Comparison of ENCODE assay signal across 8 cellular contexts in the genomic region with DNA sequence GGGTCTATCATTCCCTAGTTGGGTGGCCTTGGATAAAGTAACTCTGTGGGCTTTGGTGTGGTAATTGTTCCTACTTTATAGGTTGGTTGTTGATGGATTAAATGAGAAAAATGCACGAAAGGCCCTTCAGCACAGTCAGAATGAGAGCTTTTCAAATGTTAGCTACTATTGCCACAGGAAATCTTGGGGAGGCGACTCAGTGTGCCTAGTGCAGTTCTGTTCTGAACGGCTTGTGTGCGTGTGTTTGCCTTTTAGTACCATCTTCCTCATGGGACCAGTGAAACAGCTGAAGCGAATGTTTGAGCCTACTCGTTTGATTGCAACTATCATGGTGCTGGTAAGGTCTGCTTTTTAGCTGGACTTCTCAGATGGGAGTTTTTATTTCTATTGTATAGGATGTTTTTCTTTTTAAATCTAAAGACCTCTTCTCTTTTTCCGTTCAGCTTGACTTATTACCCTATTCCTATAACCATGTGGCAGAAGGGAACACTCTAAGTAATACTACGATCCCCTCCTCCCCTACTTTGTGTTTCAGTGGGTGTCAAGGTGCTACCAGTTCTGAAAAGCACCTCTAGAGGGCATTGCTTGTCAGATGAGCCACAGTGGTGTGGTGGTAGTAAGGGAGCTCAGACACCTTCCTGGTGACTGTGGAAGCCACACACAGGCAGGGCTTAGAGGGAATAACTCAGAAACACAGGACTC. TPM values are rescaled to one million over a fixed set of nuclear protein-coding genes. Genes with fewer than 3 reads are reported as not detected.
A peak's percentile ranks its signal among the peaks of the same experiment; 100 is the strongest.
DNase-seq lines count a peak whose midpoint lies in the region; ATAC-seq and TF ChIP-seq lines count a peak whose summit lies in the region.

No MANE protein-coding gene starts in this region.

- no peaks in the 10 kb centered on the region for H3K9me3 ChIP-seq in esophagus muscularis mucosa

- peak; percentile 89 for ATAC-seq in HG02642 (IDR thresholded peaks at IDR 0.05; ENCODE audit: poor library complexity, unreplicated experiment)

- TF ChIP-seq CTCF in GM12864 (IDR thresholded peaks at IDR 0.05; ENCODE audit: low read depth, low read length, missing control alignments) (peak; percentile 74), esophagus muscularis mucosa (IDR thresholded peaks at IDR 0.05) (peak; percentile 35 to 55 (median 40))

- H3K4me3 ChIP-seq in GM12864 (ENCODE audit: low read depth, low read length), result no peak overlapping the region
- no peak overlapping the region for H3K4me3 ChIP-seq in esophagus muscularis mucosa

- in situ Hi-C loops in ACHN (cut with HindIII; ENCODE audit: low pct_ligation_motif_present, low pct_unique_long_range_greater_than_20kb, low sequenced_read_pairs), result no loop called here

- H3K27ac ChIP-seq in esophagus muscularis mucosa (replicated peaks in 1 of 4), result peak overlapping the region; percentile 17 to 60 (median 36)

- 92% methylated on average over 8 of the region's 8 CpGs for WGBS in esophagus muscularis mucosa

- no peaks in the 10 kb centered on the region for H3K27me3 ChIP-seq in esophagus muscularis mucosa

- peaks cover 7 to 34% (median 26%) of the 10 kb centered on the region in 4 donors for H3K4me1 ChIP-seq in esophagus muscularis mucosa

- no peak for TF ChIP-seq POLR2A in esophagus muscularis mucosa (IDR thresholded peaks at IDR 0.05; ENCODE audit: low read depth)

- DNase-seq in ACHN, result peak; percentile 72
- DNase-seq in GM12864 (ENCODE audit: low read depth), result no peak
- DNase-seq in NCI-H1694 treated with DMSO at 0.1 percent for 48 hours (lab: John Stamatoyannopoulos, UW), result peak; percentile 52
- DNase-seq in activated CD4-positive, alpha-beta T cell treated with anti-CD3 and anti-CD28 coated beads for 4 hours, result peak; percentile 25 to 41
- DNase-seq in esophagus muscularis mucosa (ENCODE audit: extremely low spot score), result peak; percentile 21
- peak; percentile 53 for DNase-seq in pons (ENCODE audit: low spot score)
- no peak for DNase-seq in occipital lobe (lab: John Stamatoyannopoulos, UW)

- intact Hi-C loops in esophagus muscularis mucosa (cut with DNase I), result no loop called here

- no peak for TF ChIP-seq EP300 in esophagus muscularis mucosa (IDR thresholded peaks at IDR 0.05)

- H3K36me3 ChIP-seq in esophagus muscularis mucosa, result peaks cover 21 to 97% (median 71%) of the 10 kb centered on the region in 4 donors

RNA-seq across cellular contexts. Expression of gene SFT2D2, which starts 9.2 kb away (rescaled TPM):
- total RNA-seq in esophagus muscularis mucosa, result 10 to 100 TPM; 27.8 to 35.1 (median 29.9) TPM
- 34.2 TPM for total RNA-seq in occipital lobe

RNA-seq across cellular contexts. Expression of gene TBX19, which starts 45.7 kb away (rescaled TPM):
- total RNA-seq in esophagus muscularis mucosa (1 to 10 TPM in 2 of 4 donors, under 1 TPM in 2; 0.83 to 2.0 (median 1.1) TPM), occipital lobe (0.31 TPM)

RNA-seq across cellular contexts. Expression of gene TIPRL, which starts 56.2 kb away (rescaled TPM):
- total RNA-seq in esophagus muscularis mucosa, result 10 to 100 TPM; 19.0 to 25.7 (median 23.5) TPM
- total RNA-seq in occipital lobe, result 101 TPM

Comparison
In these comparisons a context has a peak if more than half of its experiments do, and no peak if none do; other contexts are left out.
1. DNase-seq: peak in ACHN (single experiment), NCI-H1694 treated with DMSO at 0.1 percent for 48 hours (single experiment), activated CD4-positive, alpha-beta T cell treated with anti-CD3 and anti-CD28 coated beads for 4 hours (2 of 2), esophagus muscularis mucosa (single experiment) and pons (single experiment); none in GM12864 (single experiment) and occipital lobe (single experiment).